Comparison of ENCODE assay signal across 8 cellular contexts in genomic region chr10:79446451-79447020, GRCh38. TPM values are rescaled to one million over a fixed set of nuclear protein-coding genes. Genes with fewer than 3 reads are reported as not detected.
DNase-seq lines count a peak whose midpoint lies in the region; ATAC-seq and TF ChIP-seq lines count a peak whose summit lies in the region.

No MANE protein-coding gene starts in this region.

- no peak for TF ChIP-seq CTCF in glutamatergic neuron (IDR thresholded peaks at IDR 0.05; ENCODE audit: partially characterized antibody, unreplicated experiment)
- TF ChIP-seq CTCF in osteocyte (IDR thresholded peaks at IDR 0.05) = no peak

- peak; percentile 14 for DNase-seq in activated CD4-positive, alpha-beta T cell treated with anti-CD3 and anti-CD28 coated beads for 1 hour
- DNase-seq in activated CD4-positive, alpha-beta T cell treated with anti-CD3 and anti-CD28 coated beads for 48 hours = no peak
- DNase-seq in activated T-cell treated with anti-CD3 and anti-CD28 coated beads for 4 hours (peak; percentile 5), glutamatergic neuron (peak; percentile 77), osteocyte (ENCODE audit: extremely low spot score, unreplicated experiment) (no peak), NCI-H128 (lab: John Stamatoyannopoulos, UW; ENCODE audit: unreplicated experiment) (no peak)

- H3K4me3 Mint-ChIP-seq in glutamatergic neuron (ENCODE audit: unreplicated experiment) = peak overlapping the region; percentile 93
- peak overlapping the region; percentile 79 for H3K4me3 Mint-ChIP-seq in osteocyte (ENCODE audit: unreplicated experiment)

- ATAC-seq in HG02970 (IDR thresholded peaks at IDR 0.05; ENCODE audit: low FRiP score, unreplicated experiment) (no peak), GM18517 (IDR thresholded peaks at IDR 0.05; ENCODE audit: unreplicated experiment) (no peak)

- H3K27ac Mint-ChIP-seq in glutamatergic neuron (ENCODE audit: unreplicated experiment) = peak overlapping the region; percentile 9
- peak overlapping the region; percentile 90 for H3K27ac Mint-ChIP-seq in osteocyte (ENCODE audit: unreplicated experiment)

- H3K36me3 Mint-ChIP-seq in glutamatergic neuron (ENCODE audit: unreplicated experiment) (no peaks in the 10 kb centered on the region), osteocyte (ENCODE audit: unreplicated experiment) (peaks cover 6% of the 10 kb centered on the region)

- H3K27me3 Mint-ChIP-seq in glutamatergic neuron (ENCODE audit: unreplicated experiment) = peaks cover 12% of the 10 kb centered on the region
- no peaks in the 10 kb centered on the region for H3K27me3 Mint-ChIP-seq in osteocyte (ENCODE audit: unreplicated experiment)

- H3K9me3 Mint-ChIP-seq in glutamatergic neuron (ENCODE audit: unreplicated experiment) (peaks cover 10% of the 10 kb centered on the region), osteocyte (ENCODE audit: unreplicated experiment) (no peaks in the 10 kb centered on the region)

- H3K4me1 Mint-ChIP-seq in glutamatergic neuron (ENCODE audit: low read depth, unreplicated experiment) (peaks cover 28% of the 10 kb centered on the region), osteocyte (ENCODE audit: unreplicated experiment) (peaks cover 54% of the 10 kb centered on the region)

RNA-seq across cellular contexts. Expression of gene ZCCHC24, which starts 1.1 kb away (rescaled TPM):
- 3.0 TPM for total RNA-seq in glutamatergic neuron (ENCODE audit: unreplicated experiment)
- 85.7 and 88.3 TPM in 2 replicates for total RNA-seq in osteocyte

Comparison
In these comparisons a context has a peak if more than half of its experiments do, and no peak if none do; other contexts are left out.
1. DNase-seq: peak in activated CD4-positive, alpha-beta T cell treated with anti-CD3 and anti-CD28 coated beads for 1 hour (single experiment), activated T-cell treated with anti-CD3 and anti-CD28 coated beads for 4 hours (single experiment) and glutamatergic neuron (single experiment); none in activated CD4-positive, alpha-beta T cell treated with anti-CD3 and anti-CD28 coated beads for 48 hours (single experiment), osteocyte (single experiment) and NCI-H128 (single experiment).
2. RNA of gene ZCCHC24, which starts 1.1 kb away (total RNA-seq): 85.7 to 88.3 TPM in osteocyte; 3.0 TPM in glutamatergic neuron (single experiment); every median in the first group is over 10 times any median in the second.